Comparison of ENCODE assay signal across 20 cellular contexts in genomic region chr9:5560439-5560838, GRCh38. TPM values are rescaled to one million over a fixed set of nuclear protein-coding genes. Genes with fewer than 3 reads are reported as not detected.
"Had no signal": no experiment of that assay in that cellular context is flagged by ENCODE, and none has a peak within 500 bp of the region (broad histone marks: within the 10 kb centered on the region; RNA-seq: fewer than 3 reads in every experiment).

No MANE protein-coding gene starts in this region.

- H3K4me3 ChIP-seq: body of pancreas, dorsolateral prefrontal cortex, left ventricle myocardium inferior, prostate gland, right atrium auricular region, thyroid gland had no signal

- H3K4me1 Mint-ChIP-seq: WTC11 had no signal

- ATAC-seq: activated CD4-positive, alpha-beta T cell treated with anti-CD3 and anti-CD28 coated beads for 36 hours; activated CD8-positive, alpha-beta T cell treated with anti-CD3 and anti-CD28 coated beads for 36 hours; body of pancreas; WTC11 had no signal

- H3K27me3 Mint-ChIP-seq: activated CD4-positive, alpha-beta T cell treated with anti-CD3 and anti-CD28 coated beads for 36 hours; activated CD8-positive, alpha-beta T cell treated with anti-CD3 and anti-CD28 coated beads for 36 hours had no signal

- H3K4me3 Mint-ChIP-seq: activated CD4-positive, alpha-beta T cell treated with anti-CD3 and anti-CD28 coated beads for 36 hours; activated CD8-positive, alpha-beta T cell treated with anti-CD3 and anti-CD28 coated beads for 36 hours; activated naive CD4-positive, alpha-beta T cell treated with anti-CD3 and anti-CD28 coated beads for 36 hours; neural crest cell; T-helper 2 cell treated with Interferon-gamma antibody and Interleukin-4, amounts not matched to agents 5 μg/mL and 100 μg/mL, for 36 hours; WTC11 had no signal

- H3K36me3 ChIP-seq: prostate gland, right atrium auricular region, thyroid gland had no signal

- H3K27me3 ChIP-seq: body of pancreas, dorsolateral prefrontal cortex, right atrium auricular region, thyroid gland had no signal

- DNase-seq: activated CD4-positive, alpha-beta T cell treated with anti-CD3 and anti-CD28 coated beads for 36 hours; activated CD8-positive, alpha-beta T cell treated with anti-CD3 and anti-CD28 coated beads for 36 hours; activated naive CD4-positive, alpha-beta T cell treated with anti-CD3 and anti-CD28 coated beads for 36 hours; activated T-cell treated with anti-CD3 and anti-CD28 coated beads, Interleukin-2, amount 50 U/mL, for 1 hour; body of pancreas; caudate nucleus; dorsolateral prefrontal cortex; kidney; left ventricle myocardium inferior; mammary epithelial cell; midbrain; stimulated activated CD4-positive, alpha-beta T cell treated with anti-CD3 and anti-CD28 coated beads, Interleukin-2, amount 100 ng/mL, for 24 hours; stimulated activated naive CD4-positive, alpha-beta T cell treated with Interleukin-2 at 50 U/mL for 16 hours; thyroid gland had no signal

- H3K9me3 ChIP-seq: body of pancreas, prostate gland, right atrium auricular region, thyroid gland had no signal

- H3K9me3 Mint-ChIP-seq: activated naive CD4-positive, alpha-beta T cell treated with anti-CD3 and anti-CD28 coated beads for 36 hours had no signal

- H3K27ac ChIP-seq: body of pancreas, dorsolateral prefrontal cortex, left ventricle myocardium inferior, prostate gland, right atrium auricular region, thyroid gland had no signal

- H3K4me1 ChIP-seq: body of pancreas, prostate gland, thyroid gland had no signal

- H3K27ac Mint-ChIP-seq: activated CD4-positive, alpha-beta T cell treated with anti-CD3 and anti-CD28 coated beads for 36 hours; activated CD8-positive, alpha-beta T cell treated with anti-CD3 and anti-CD28 coated beads for 36 hours; activated naive CD4-positive, alpha-beta T cell treated with anti-CD3 and anti-CD28 coated beads for 36 hours; activated T-helper 2 cell treated with anti-CD3 and anti-CD28 coated beads, Interferon-gamma antibody, Interleukin-2, Interleukin-4, amounts not matched to agents 10 μg/mL and 5 μg/mL and 100 μg/mL, durations not matched to agents 14 hours and 24 hours and 36 hours; T-helper 2 cell treated with Interferon-gamma antibody and Interleukin-4, amounts not matched to agents 5 μg/mL and 100 μg/mL, for 36 hours; WTC11 had no signal

RNA-seq across cellular contexts. Expression of gene PDCD1LG2, which starts 50.1 kb away (rescaled TPM):
- total RNA-seq: neural crest cell, WTC11 had no signal
